In genomic region chr10:73590881-73591577, GRCh38 we compare ENCODE assay signal across 8 cellular contexts. TPM values are rescaled to one million over a fixed set of nuclear protein-coding genes. Genes with fewer than 3 reads are reported as not detected.
DNase-seq lines count a peak whose midpoint lies in the region; FAIRE-seq and TF ChIP-seq lines count a peak whose summit lies in the region.

USP54 (minus strand) TSS chr10:73591342; CDS start chr10:73575658, 15,684 bp downstream.

- H3K9me3 Mint-ChIP-seq in activated T-helper 1 cell treated with anti-CD3 and anti-CD28 coated beads, Interleukin-12 subunit alpha, Interleukin-12 subunit beta, Interleukin-2, Interleukin-4 antibody, amounts not matched to agents 30 ng/mL and 10 ng/mL and 1 ng/mL, durations not matched to agents 14 hours and 24 hours and 36 hours, result no peaks in the 10 kb centered on the region
- peaks cover 3% of the 10 kb centered on the region for H3K9me3 Mint-ChIP-seq in neural progenitor cell

- peaks cover 3% of the 10 kb centered on the region for H3K27me3 Mint-ChIP-seq in activated T-helper 1 cell treated with anti-CD3 and anti-CD28 coated beads, Interleukin-12 subunit alpha, Interleukin-12 subunit beta, Interleukin-2, Interleukin-4 antibody, amounts not matched to agents 30 ng/mL and 10 ng/mL and 1 ng/mL, durations not matched to agents 14 hours and 24 hours and 36 hours (ENCODE audit: insufficient read depth)
- H3K27me3 Mint-ChIP-seq in neural progenitor cell (ENCODE audit: insufficient read depth, low read depth), result no peaks in the 10 kb centered on the region

- H3K27ac Mint-ChIP-seq in activated T-helper 1 cell treated with anti-CD3 and anti-CD28 coated beads, Interleukin-12 subunit alpha, Interleukin-12 subunit beta, Interleukin-2, Interleukin-4 antibody, amounts not matched to agents 30 ng/mL and 10 ng/mL and 1 ng/mL, durations not matched to agents 14 hours and 24 hours and 36 hours, result peak within 1 kb of the TSS; percentile 74
- peak within 1 kb of the TSS; percentile 98 for H3K27ac Mint-ChIP-seq in neural progenitor cell

- H3K4me3 ChIP-seq in HEK293 (ENCODE audit: low read depth, low read length), result no peak within 1 kb of the TSS; the same call in 1 of the 2 replicates
- peak within 1 kb of the TSS; percentile 34 for H3K4me3 ChIP-seq in neural progenitor cell
- no peak within 1 kb of the TSS for H3K4me3 ChIP-seq in MG63

- peak within 1 kb of the TSS; percentile 10 for H3K9ac ChIP-seq in neural progenitor cell

- TF ChIP-seq CTCF in HEK293 (tag by site-specific recombination; IDR thresholded peaks at IDR 0.05) (no peak), neural progenitor cell (IDR thresholded peaks at IDR 0.05) (no peak)

- peak within 1 kb of the TSS; percentile 63 for H3K4me2 ChIP-seq in neural progenitor cell

- peaks cover 12% of the 10 kb centered on the region for H4K20me1 ChIP-seq in neural progenitor cell (ENCODE audit: low read depth)

- intact Hi-C loops in activated T-helper 1 cell treated with anti-CD3 and anti-CD28 coated beads, Interleukin-12 subunit alpha, Interleukin-12 subunit beta, Interleukin-2, Interleukin-4 antibody, amounts not matched to agents 30 ng/mL and 10 ng/mL and 1 ng/mL, durations not matched to agents 14 hours and 24 hours and 36 hours (cut with micrococcal nuclease), result no loop called here

- H3K4me3 Mint-ChIP-seq in activated T-helper 1 cell treated with anti-CD3 and anti-CD28 coated beads, Interleukin-12 subunit alpha, Interleukin-12 subunit beta, Interleukin-2, Interleukin-4 antibody, amounts not matched to agents 30 ng/mL and 10 ng/mL and 1 ng/mL, durations not matched to agents 14 hours and 24 hours and 36 hours, result peak within 1 kb of the TSS; percentile 61
- H3K4me3 Mint-ChIP-seq in neural progenitor cell, result peak within 1 kb of the TSS; percentile 77

- CTCF ChIA-PET in HEK293 (lab: Yijun Ruan, JAX), result interaction anchor here (0.7 to 2.6 kb wide), 5 partner anchors 18 to 446 kb away, joined by 3 to 16 read pairs (median 4); no protein-coding TSS in a partner anchor

- H3K27me3 ChIP-seq in neural progenitor cell (no peaks in the 10 kb centered on the region), MG63 (no peaks in the 10 kb centered on the region)

- no peak for FAIRE-seq in HTR-8/SVneo (lab: Jason Lieb, UNC)

- H3K9me3 ChIP-seq in HEK293 (ENCODE audit: control insufficient read depth, insufficient read depth, low read depth, low read length) (no peaks in the 10 kb centered on the region), neural progenitor cell (ENCODE audit: low read depth) (no peaks in the 10 kb centered on the region), MG63 (no peaks in the 10 kb centered on the region)

- H3K4me1 ChIP-seq in HEK293 (ENCODE audit: control insufficient read depth, insufficient read depth, low read length), result peaks cover 17% of the 10 kb centered on the region
- H3K4me1 ChIP-seq in neural progenitor cell, result peaks cover 41% of the 10 kb centered on the region

- H3F3A ChIP-seq in neural progenitor cell (ENCODE audit: low read depth), result peaks cover 31% of the 10 kb centered on the region

- peak within 1 kb of the TSS; percentile 29 for H3K27ac ChIP-seq in HEK293 (ENCODE audit: extremely low read depth, low read depth, low read length)
- H3K27ac ChIP-seq in neural progenitor cell, result peak within 1 kb of the TSS; percentile 80

- H3K4me1 Mint-ChIP-seq in activated T-helper 1 cell treated with anti-CD3 and anti-CD28 coated beads, Interleukin-12 subunit alpha, Interleukin-12 subunit beta, Interleukin-2, Interleukin-4 antibody, amounts not matched to agents 30 ng/mL and 10 ng/mL and 1 ng/mL, durations not matched to agents 14 hours and 24 hours and 36 hours (ENCODE audit: low read depth), result peaks cover 29% of the 10 kb centered on the region
- H3K4me1 Mint-ChIP-seq in neural progenitor cell, result peaks cover 26% of the 10 kb centered on the region

- peak; percentile 34 to 41 for DNase-seq in AML-193 (lab: John Stamatoyannopoulos, UW)
- peak; percentile 18 for DNase-seq in activated T-helper 1 cell treated with anti-CD3 and anti-CD28 coated beads, Interleukin-12 subunit alpha, Interleukin-12 subunit beta, Interleukin-2, Interleukin-4 antibody, amounts not matched to agents 30 ng/mL and 10 ng/mL and 1 ng/mL, durations not matched to agents 14 hours and 24 hours and 36 hours (ENCODE audit: low spot score)
- DNase-seq in globus pallidus (ENCODE audit: low spot score), result peak; percentile 93
- peak; percentile 69 for DNase-seq in neural progenitor cell (ENCODE audit: low spot score)
- DNase-seq in stimulated activated CD4-positive, alpha-beta T cell treated with anti-CD3 and anti-CD28 coated beads, Interleukin-12 subunit alpha, Interleukin-12 subunit beta, amount 100 ng/mL, for 4 hours, result no peak
- DNase-seq in HTR-8/SVneo (ENCODE audit: insufficient read length, low spot score), result no peak
- no peak for DNase-seq in MG63

- no peak within 1 kb of the TSS for H2AFZ ChIP-seq in neural progenitor cell (replicated peaks)

- POLR2A ChIA-PET in HEK293 (lab: Yijun Ruan, JAX), result interaction anchor here (1.5 kb wide), 1 partner anchor 35 kb away, joined by 5 read pairs; no protein-coding TSS in a partner anchor

- H3K79me2 ChIP-seq in neural progenitor cell (ENCODE audit: low read depth), result peaks cover 60% of the 10 kb centered on the region

- no peaks in the 10 kb centered on the region for H3K36me3 Mint-ChIP-seq in activated T-helper 1 cell treated with anti-CD3 and anti-CD28 coated beads, Interleukin-12 subunit alpha, Interleukin-12 subunit beta, Interleukin-2, Interleukin-4 antibody, amounts not matched to agents 30 ng/mL and 10 ng/mL and 1 ng/mL, durations not matched to agents 14 hours and 24 hours and 36 hours (ENCODE audit: low read depth)
- peaks cover 12% of the 10 kb centered on the region for H3K36me3 Mint-ChIP-seq in neural progenitor cell

- H3K36me3 ChIP-seq in HEK293 (ENCODE audit: control insufficient read depth in 2 of 2, insufficient read depth in 1 of 2, low read length in 2 of 2) (no peaks in the 10 kb centered on the region), neural progenitor cell (no peaks in the 10 kb centered on the region), MG63 (no peaks in the 10 kb centered on the region)

TF ChIP-seq in HEK293, 187 proteins besides CTCF, POLR2A, EP300 and RAD21 (continues in another document):
- TF ChIP-seq ZNF26 (tag by site-specific recombination; IDR thresholded peaks at IDR 0.05) (no peak), ZNF350 (tag by site-specific recombination; IDR thresholded peaks at IDR 0.05) (no peak), ZNF398 (tag by site-specific recombination; IDR thresholded peaks at IDR 0.05) (peak; percentile 94), ZNF341 (tag by site-specific recombination; IDR thresholded peaks at IDR 0.05; ENCODE audit: low read depth) (peak; percentile 99)

RNA-seq across cellular contexts. Expression of gene USP54, which starts in this region (rescaled TPM):
- total RNA-seq in activated T-helper 1 cell treated with anti-CD3 and anti-CD28 coated beads, Interleukin-12 subunit alpha, Interleukin-12 subunit beta, Interleukin-2, Interleukin-4 antibody, amounts not matched to agents 30 ng/mL and 10 ng/mL and 1 ng/mL, durations not matched to agents 14 hours and 24 hours and 36 hours, result 8.6 and 9.7 TPM in 2 replicates
- total RNA-seq in neural progenitor cell (ENCODE audit: low replicate concordance), result 50.6 and 97.2 TPM in 2 replicates
- total RNA-seq in MG63 (2014; rRNA removed; shearing (Covaris generic); ENCODE audit: low replicate concordance), result 5.3 and 10.2 TPM in 2 replicates

Comparison
In these comparisons a context has a peak if more than half of its experiments do, and no peak if none do; other contexts are left out.
1. DNase-seq: peak in AML-193 (2 of 2), activated T-helper 1 cell treated with anti-CD3 and anti-CD28 coated beads, Interleukin-12 subunit alpha, Interleukin-12 subunit beta, Interleukin-2, Interleukin-4 antibody, amounts not matched to agents 30 ng/mL and 10 ng/mL and 1 ng/mL, durations not matched to agents 14 hours and 24 hours and 36 hours (single experiment), globus pallidus (single experiment) and neural progenitor cell (single experiment); none in stimulated activated CD4-positive, alpha-beta T cell treated with anti-CD3 and anti-CD28 coated beads, Interleukin-12 subunit alpha, Interleukin-12 subunit beta, amount 100 ng/mL, for 4 hours (single experiment), HTR-8/SVneo (single experiment) and MG63 (single experiment).